Comparison of ENCODE assay signal across 2 cellular contexts in genomic region chr5:115736690-115737005, GRCh38.
TF ChIP-seq lines count a peak whose summit lies in the region.

No MANE protein-coding gene starts in this region.

TF ChIP-seq in GM23338, 12 proteins besides CTCF, POLR2A, EP300 and RAD21:
- TF ChIP-seq NANOG (IDR thresholded peaks at IDR 0.05; ENCODE audit: borderline replicate concordance), result peak; percentile 74
- TF ChIP-seq ZNF462 (CRISPR knock-in tag; IDR thresholded peaks at IDR 0.05), result no peak

TF ChIP-seq in H1, 55 proteins besides CTCF, POLR2A, EP300 and RAD21:
- no peak for TF ChIP-seq SRF (IDR thresholded peaks at IDR 0.05; ENCODE audit: low read depth, low read length)
- no peak for TF ChIP-seq YY1 (IDR thresholded peaks at IDR 0.05; ENCODE audit: low read depth, low read length)
- TF ChIP-seq EGR1 (IDR thresholded peaks at IDR 0.05; ENCODE audit: borderline replicate concordance, low read depth, low read length), result no peak
TF ChIP-seq in H1: peak in this region for 0.
